ENCODE assay signal across 1 cellular context in the genomic region with DNA sequence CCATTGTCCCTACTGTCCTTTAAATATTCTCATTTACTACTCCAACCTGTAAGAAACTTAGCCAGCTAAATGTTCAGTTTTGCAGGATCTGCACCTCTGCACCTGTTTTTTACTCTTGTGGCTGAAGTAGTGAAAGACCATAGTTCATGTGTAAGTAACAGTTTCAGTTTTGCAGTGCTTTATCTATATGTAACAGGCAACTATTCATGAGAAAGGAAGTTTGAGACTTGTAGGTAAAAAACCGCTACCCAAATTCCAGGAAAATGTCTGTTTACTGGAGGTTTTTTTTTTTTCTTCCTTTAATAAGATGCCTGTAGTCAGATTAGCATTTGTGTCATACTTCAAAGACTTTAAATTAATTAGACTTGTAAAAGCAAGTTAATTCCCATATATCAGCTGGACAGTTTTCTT.
A peak's percentile ranks its signal among the peaks of the same experiment; 100 is the strongest.
TF ChIP-seq lines count a peak whose summit lies in the region.

No MANE protein-coding gene starts in this region.

TF ChIP-seq in K562, 482 proteins besides CTCF, POLR2A, EP300 and RAD21 (continued from another document and continues in another):
- TF ChIP-seq, protein P1, sequence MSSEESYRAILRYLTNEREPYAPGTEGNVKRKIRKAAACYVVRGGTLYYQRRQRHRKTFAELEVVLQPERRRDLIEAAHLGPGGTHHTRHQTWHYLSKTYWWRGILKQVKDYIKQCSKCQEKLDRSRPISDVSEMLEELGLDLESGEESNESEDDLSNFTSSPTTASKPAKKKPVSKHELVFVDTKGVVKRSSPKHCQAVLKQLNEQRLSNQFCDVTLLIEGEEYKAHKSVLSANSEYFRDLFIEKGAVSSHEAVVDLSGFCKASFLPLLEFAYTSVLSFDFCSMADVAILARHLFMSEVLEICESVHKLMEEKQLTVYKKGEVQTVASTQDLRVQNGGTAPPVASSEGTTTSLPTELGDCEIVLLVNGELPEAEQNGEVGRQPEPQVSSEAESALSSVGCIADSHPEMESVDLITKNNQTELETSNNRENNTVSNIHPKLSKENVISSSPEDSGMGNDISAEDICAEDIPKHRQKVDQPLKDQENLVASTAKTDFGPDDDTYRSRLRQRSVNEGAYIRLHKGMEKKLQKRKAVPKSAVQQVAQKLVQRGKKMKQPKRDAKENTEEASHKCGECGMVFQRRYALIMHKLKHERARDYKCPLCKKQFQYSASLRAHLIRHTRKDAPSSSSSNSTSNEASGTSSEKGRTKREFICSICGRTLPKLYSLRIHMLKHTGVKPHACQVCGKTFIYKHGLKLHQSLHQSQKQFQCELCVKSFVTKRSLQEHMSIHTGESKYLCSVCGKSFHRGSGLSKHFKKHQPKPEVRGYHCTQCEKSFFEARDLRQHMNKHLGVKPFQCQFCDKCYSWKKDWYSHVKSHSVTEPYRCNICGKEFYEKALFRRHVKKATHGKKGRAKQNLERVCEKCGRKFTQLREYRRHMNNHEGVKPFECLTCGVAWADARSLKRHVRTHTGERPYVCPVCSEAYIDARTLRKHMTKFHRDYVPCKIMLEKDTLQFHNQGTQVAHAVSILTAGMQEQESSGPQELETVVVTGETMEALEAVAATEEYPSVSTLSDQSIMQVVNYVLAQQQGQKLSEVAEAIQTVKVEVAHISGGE (CRISPR knock-in tag; IDR thresholded peaks at IDR 0.05): no peak
- TF ChIP-seq ZNF41 (CRISPR knock-in tag; conservative IDR thresholded peaks at IDR 0.05) (no peak), RBFOX2 (IDR thresholded peaks at IDR 0.05; ENCODE audit: low read depth, low read length) (peak; percentile 10; the same call in 1 of the 2 replicates), ZNF830 (CRISPR knock-in tag; IDR thresholded peaks at IDR 0.05) (no peak), ZNF24 (IDR thresholded peaks at IDR 0.05) (peak; percentile 90), ZNF668 (CRISPR knock-in tag; IDR thresholded peaks at IDR 0.05) (no peak), NUFIP1 (IDR thresholded peaks at IDR 0.05; ENCODE audit: partially characterized antibody) (no peak), TBL1XR1 (IDR thresholded peaks at IDR 0.05; ENCODE audit: low read length in 2 of 2) (peak in 1 of 2 experiments; percentile 89; a peak in 2 of 4 replicates), ETV5 (CRISPR knock-in tag; IDR thresholded peaks at IDR 0.05; ENCODE audit: low read depth) (no peak), SMARCE1 (IDR thresholded peaks at IDR 0.05) (peak; percentile 76), PTTG1 (tag; IDR thresholded peaks at IDR 0.05; ENCODE audit: low read depth) (no peak), ETV6 (IDR thresholded peaks at IDR 0.05; ENCODE audit: borderline replicate concordance in 1 of 2, low read depth in 2 of 2, low read length in 1 of 2) (peak in 1 of 2 experiments; percentile 68; a peak in 1 of 4 replicates), ETV6 (CRISPR knock-in tag; IDR thresholded peaks at IDR 0.05; ENCODE audit: borderline replicate concordance) (no peak), ZBTB7A (IDR thresholded peaks at IDR 0.05; ENCODE audit: borderline replicate concordance, control insufficient read depth, low read depth, low read length) (no peak), HDAC1 (IDR thresholded peaks at IDR 0.05) (peak in 1 of 2 experiments; percentile 46; a peak in 2 of 4 replicates), FOSL1 (tag; conservative IDR thresholded peaks at IDR 0.05) (peak; percentile 68), TAF15 (IDR thresholded peaks at IDR 0.05; ENCODE audit: low read depth, low read length) (no peak), NFE2 (IDR thresholded peaks at IDR 0.05; ENCODE audit: low read depth) (0 out of 2 replicates have a peak, but pooled peaks have one; percentile 36), EWSR1 (IDR thresholded peaks at IDR 0.05; ENCODE audit: borderline replicate concordance, low read depth, partially characterized antibody) (no peak), FUS (optimal IDR thresholded peaks at IDR 0.05; ENCODE audit: low read depth, low read length) (no peak), HEY1 (CRISPR knock-in tag; IDR thresholded peaks at IDR 0.05; ENCODE audit: borderline replicate concordance) (no peak), PCBP2 (IDR thresholded peaks at IDR 0.05; ENCODE audit: low read depth, low read length, poor library complexity, severe bottlenecking) (no peak), PHTF2 (CRISPR knock-in tag; IDR thresholded peaks at IDR 0.05) (no peak), MAZ (CRISPR knock-in tag; conservative IDR thresholded peaks at IDR 0.05 in 1 of 2, IDR thresholded peaks at IDR 0.05 in 1 of 2) (peak in 1 of 2 experiments; percentile 34; a peak in 1 of 4 replicates), XRCC5 (IDR thresholded peaks at IDR 0.05; ENCODE audit: low read depth, low read length) (no peak), FOXK2 (conservative IDR thresholded peaks at IDR 0.05 in 1 of 2, IDR thresholded peaks at IDR 0.05 in 1 of 2; ENCODE audit: low read depth in 2 of 2) (peak; percentile 19 to 52; a peak in 2 of 4 replicates), ZNF175 (CRISPR knock-in tag; IDR thresholded peaks at IDR 0.05; ENCODE audit: low read depth) (no peak), ZNF274 (IDR thresholded peaks at IDR 0.05; ENCODE audit: borderline replicate concordance, low read depth, low read length) (no peak), CREM (IDR thresholded peaks at IDR 0.05; ENCODE audit: low read depth) (no peak), SPI1 (IDR thresholded peaks at IDR 0.05; ENCODE audit: borderline replicate concordance, low read depth, low read length) (peak; percentile 35; the same call in 1 of the 2 replicates), TEAD4 (IDR thresholded peaks at IDR 0.05; ENCODE audit: low read length) (peak; percentile 94), TEAD4 (CRISPR knock-in tag; IDR thresholded peaks at IDR 0.05; ENCODE audit: borderline replicate concordance) (no peak), ATF7 (IDR thresholded peaks at IDR 0.05) (0 out of 2 replicates have a peak, but pooled peaks have one; percentile 10), NFIC (IDR thresholded peaks at IDR 0.05) (peak; percentile 34; the same call in 1 of the 2 replicates)
- TF ChIP-seq, protein P2, sequence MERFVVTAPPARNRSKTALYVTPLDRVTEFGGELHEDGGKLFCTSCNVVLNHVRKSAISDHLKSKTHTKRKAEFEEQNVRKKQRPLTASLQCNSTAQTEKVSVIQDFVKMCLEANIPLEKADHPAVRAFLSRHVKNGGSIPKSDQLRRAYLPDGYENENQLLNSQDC (CRISPR knock-in tag; IDR thresholded peaks at IDR 0.05): no peak
- TF ChIP-seq, protein P3, sequence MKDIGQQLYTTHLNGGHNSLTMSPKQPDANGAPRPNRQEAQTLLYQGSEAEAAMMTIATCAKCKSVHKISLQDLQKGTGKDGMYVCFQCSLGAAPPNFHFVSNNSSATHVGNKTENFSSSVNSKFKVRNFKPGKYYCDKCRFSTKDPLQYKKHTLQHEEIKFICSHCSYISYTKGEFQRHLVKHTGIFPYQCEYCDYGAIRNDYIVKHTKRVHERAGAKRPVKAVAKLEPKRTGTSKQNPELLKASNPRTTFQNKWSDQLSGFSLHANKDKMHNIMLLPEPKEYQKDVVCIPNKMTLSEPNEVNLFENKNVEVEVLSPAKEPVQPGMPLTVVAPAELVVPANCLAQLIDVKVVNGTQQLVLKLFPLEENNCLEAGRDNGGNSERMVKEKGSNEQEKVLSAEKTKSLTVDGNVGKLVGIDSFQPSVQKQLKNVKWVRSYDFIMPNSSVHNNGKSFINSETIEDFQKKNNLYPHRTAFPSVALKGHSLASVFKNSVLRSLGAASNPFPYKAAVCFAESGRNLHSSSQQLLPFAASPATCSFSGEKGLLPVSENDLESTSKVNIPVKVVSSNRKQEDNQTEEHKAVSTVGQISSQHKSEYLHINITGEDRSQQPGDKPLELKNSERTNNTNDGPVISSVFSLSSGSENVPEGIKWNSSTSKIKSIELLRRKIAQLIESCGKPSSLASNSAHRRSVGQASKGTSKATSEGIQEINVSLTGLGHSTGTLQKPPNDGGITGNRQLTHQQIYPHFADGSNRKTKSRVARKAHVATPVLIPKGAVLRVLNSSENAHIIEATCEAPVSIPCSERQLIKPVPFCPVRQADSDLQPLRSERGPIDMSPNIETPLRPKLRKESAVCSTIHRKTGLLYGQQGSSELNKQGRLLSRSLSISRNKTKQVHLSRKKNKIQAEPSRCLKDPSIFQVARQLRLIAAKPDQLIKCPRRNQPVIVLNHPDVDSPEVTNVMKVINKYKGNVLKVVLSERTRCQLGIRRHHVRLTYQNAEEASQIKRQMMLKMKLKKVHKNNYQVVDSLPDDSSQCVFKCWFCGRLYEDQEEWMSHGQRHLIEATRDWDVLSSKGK (CRISPR knock-in tag; IDR thresholded peaks at IDR 0.05): no peak
- TF ChIP-seq, protein P4, sequence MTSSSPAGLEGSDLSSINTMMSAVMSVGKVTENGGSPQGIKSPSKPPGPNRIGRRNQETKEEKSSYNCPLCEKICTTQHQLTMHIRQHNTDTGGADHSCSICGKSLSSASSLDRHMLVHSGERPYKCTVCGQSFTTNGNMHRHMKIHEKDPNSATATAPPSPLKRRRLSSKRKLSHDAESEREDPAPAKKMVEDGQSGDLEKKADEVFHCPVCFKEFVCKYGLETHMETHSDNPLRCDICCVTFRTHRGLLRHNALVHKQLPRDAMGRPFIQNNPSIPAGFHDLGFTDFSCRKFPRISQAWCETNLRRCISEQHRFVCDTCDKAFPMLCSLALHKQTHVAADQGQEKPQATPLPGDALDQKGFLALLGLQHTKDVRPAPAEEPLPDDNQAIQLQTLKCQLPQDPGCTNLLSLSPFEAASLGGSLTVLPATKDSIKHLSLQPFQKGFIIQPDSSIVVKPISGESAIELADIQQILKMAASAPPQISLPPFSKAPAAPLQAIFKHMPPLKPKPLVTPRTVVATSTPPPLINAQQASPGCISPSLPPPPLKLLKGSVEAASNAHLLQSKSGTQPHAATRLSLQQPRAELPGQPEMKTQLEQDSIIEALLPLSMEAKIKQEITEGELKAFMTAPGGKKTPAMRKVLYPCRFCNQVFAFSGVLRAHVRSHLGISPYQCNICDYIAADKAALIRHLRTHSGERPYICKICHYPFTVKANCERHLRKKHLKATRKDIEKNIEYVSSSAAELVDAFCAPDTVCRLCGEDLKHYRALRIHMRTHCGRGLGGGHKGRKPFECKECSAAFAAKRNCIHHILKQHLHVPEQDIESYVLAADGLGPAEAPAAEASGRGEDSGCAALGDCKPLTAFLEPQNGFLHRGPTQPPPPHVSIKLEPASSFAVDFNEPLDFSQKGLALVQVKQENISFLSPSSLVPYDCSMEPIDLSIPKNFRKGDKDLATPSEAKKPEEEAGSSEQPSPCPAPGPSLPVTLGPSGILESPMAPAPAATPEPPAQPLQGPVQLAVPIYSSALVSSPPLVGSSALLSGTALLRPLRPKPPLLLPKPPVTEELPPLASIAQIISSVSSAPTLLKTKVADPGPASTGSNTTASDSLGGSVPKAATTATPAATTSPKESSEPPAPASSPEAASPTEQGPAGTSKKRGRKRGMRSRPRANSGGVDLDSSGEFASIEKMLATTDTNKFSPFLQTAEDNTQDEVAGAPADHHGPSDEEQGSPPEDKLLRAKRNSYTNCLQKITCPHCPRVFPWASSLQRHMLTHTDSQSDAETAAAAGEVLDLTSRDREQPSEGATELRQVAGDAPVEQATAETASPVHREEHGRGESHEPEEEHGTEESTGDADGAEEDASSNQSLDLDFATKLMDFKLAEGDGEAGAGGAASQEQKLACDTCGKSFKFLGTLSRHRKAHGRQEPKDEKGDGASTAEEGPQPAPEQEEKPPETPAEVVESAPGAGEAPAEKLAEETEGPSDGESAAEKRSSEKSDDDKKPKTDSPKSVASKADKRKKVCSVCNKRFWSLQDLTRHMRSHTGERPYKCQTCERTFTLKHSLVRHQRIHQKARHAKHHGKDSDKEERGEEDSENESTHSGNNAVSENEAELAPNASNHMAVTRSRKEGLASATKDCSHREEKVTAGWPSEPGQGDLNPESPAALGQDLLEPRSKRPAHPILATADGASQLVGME (CRISPR knock-in tag; IDR thresholded peaks at IDR 0.05): no peak
- TF ChIP-seq, protein P5, sequence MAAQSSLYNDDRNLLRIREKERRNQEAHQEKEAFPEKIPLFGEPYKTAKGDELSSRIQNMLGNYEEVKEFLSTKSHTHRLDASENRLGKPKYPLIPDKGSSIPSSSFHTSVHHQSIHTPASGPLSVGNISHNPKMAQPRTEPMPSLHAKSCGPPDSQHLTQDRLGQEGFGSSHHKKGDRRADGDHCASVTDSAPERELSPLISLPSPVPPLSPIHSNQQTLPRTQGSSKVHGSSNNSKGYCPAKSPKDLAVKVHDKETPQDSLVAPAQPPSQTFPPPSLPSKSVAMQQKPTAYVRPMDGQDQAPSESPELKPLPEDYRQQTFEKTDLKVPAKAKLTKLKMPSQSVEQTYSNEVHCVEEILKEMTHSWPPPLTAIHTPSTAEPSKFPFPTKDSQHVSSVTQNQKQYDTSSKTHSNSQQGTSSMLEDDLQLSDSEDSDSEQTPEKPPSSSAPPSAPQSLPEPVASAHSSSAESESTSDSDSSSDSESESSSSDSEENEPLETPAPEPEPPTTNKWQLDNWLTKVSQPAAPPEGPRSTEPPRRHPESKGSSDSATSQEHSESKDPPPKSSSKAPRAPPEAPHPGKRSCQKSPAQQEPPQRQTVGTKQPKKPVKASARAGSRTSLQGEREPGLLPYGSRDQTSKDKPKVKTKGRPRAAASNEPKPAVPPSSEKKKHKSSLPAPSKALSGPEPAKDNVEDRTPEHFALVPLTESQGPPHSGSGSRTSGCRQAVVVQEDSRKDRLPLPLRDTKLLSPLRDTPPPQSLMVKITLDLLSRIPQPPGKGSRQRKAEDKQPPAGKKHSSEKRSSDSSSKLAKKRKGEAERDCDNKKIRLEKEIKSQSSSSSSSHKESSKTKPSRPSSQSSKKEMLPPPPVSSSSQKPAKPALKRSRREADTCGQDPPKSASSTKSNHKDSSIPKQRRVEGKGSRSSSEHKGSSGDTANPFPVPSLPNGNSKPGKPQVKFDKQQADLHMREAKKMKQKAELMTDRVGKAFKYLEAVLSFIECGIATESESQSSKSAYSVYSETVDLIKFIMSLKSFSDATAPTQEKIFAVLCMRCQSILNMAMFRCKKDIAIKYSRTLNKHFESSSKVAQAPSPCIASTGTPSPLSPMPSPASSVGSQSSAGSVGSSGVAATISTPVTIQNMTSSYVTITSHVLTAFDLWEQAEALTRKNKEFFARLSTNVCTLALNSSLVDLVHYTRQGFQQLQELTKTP (IDR thresholded peaks at IDR 0.05; ENCODE audit: low read depth in 1 of 2, partially characterized antibody in 2 of 2): peak in 1 of 2 experiments; percentile 64
- TF ChIP-seq, protein P6, sequence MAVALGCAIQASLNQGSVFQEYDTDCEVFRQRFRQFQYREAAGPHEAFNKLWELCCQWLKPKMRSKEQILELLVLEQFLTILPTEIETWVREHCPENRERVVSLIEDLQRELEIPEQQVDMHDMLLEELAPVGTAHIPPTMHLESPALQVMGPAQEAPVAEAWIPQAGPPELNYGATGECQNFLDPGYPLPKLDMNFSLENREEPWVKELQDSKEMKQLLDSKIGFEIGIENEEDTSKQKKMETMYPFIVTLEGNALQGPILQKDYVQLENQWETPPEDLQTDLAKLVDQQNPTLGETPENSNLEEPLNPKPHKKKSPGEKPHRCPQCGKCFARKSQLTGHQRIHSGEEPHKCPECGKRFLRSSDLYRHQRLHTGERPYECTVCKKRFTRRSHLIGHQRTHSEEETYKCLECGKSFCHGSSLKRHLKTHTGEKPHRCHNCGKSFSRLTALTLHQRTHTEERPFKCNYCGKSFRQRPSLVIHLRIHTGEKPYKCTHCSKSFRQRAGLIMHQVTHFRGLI (CRISPR knock-in tag; IDR thresholded peaks at IDR 0.05): no peak
- TF ChIP-seq, protein P7, sequence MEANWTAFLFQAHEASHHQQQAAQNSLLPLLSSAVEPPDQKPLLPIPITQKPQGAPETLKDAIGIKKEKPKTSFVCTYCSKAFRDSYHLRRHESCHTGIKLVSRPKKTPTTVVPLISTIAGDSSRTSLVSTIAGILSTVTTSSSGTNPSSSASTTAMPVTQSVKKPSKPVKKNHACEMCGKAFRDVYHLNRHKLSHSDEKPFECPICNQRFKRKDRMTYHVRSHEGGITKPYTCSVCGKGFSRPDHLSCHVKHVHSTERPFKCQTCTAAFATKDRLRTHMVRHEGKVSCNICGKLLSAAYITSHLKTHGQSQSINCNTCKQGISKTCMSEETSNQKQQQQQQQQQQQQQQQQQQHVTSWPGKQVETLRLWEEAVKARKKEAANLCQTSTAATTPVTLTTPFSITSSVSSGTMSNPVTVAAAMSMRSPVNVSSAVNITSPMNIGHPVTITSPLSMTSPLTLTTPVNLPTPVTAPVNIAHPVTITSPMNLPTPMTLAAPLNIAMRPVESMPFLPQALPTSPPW (CRISPR knock-in tag; IDR thresholded peaks at IDR 0.05): 0 out of 2 replicates have a peak, but pooled peaks have one; percentile 26
